Comparison of ENCODE assay signal across 18 cellular contexts in genomic region chr16:85145188-85145587, GRCh38. TPM values are rescaled to one million over a fixed set of nuclear protein-coding genes. Genes with fewer than 3 reads are reported as not detected.
DNase-seq lines count a peak whose midpoint lies in the region; ATAC-seq and TF ChIP-seq lines count a peak whose summit lies in the region.
"Had no signal": no experiment of that assay in that cellular context is flagged by ENCODE, and none has a peak within 500 bp of the region (broad histone marks: within the 10 kb centered on the region; RNA-seq: fewer than 3 reads in every experiment).

No MANE protein-coding gene starts in this region.

- H3K4me3 Mint-ChIP-seq in activated CD4-positive, alpha-beta T cell treated with anti-CD3 and anti-CD28 coated beads, Interleukin-2, amount 10 ng/mL, durations not matched to agents 24 days and 14 days, result no peak overlapping the region
- H3K4me3 Mint-ChIP-seq: CD8-positive, alpha-beta memory T cell had no signal

- H3K9me3 ChIP-seq in right atrium auricular region (no peaks in the 10 kb centered on the region), Panc1 (ENCODE audit: control insufficient read depth, insufficient read depth, low read depth, low read length) (no peaks in the 10 kb centered on the region), mesenchymal stem cell (ENCODE audit: control insufficient read depth, low read length) (no peaks in the 10 kb centered on the region), parathyroid adenoma (ENCODE audit: control insufficient read depth, low read length) (no peaks in the 10 kb centered on the region)
- H3K9me3 ChIP-seq: BLaER1, Caco-2, HAP-1 had no signal

- no peak for TF ChIP-seq CTCF in right atrium auricular region (IDR thresholded peaks at IDR 0.05)
- TF ChIP-seq CTCF in Panc1 (IDR thresholded peaks at IDR 0.05), result no peak
- no peak for TF ChIP-seq CTCF in parathyroid adenoma (IDR thresholded peaks at IDR 0.05)

- no peak overlapping the region for H2AK5ac ChIP-seq in mesenchymal stem cell (ENCODE audit: low read length, severe bottlenecking)

- H2AFZ ChIP-seq in mesenchymal stem cell (ENCODE audit: low read depth, low read length), result no peak overlapping the region
- no peak overlapping the region for H2AFZ ChIP-seq in parathyroid adenoma

- peak overlapping the region in 1 of 2 experiments; percentile 94 for H2BK12ac ChIP-seq in mesenchymal stem cell (ENCODE audit: low read length in 2 of 2)

- peaks cover 0 to 75% of the 10 kb centered on the region in 2 donors for H3K4me1 ChIP-seq in right atrium auricular region
- H3K4me1 ChIP-seq in Panc1 (ENCODE audit: control insufficient read depth, insufficient read depth, low read length), result peaks cover 36% of the 10 kb centered on the region
- H3K4me1 ChIP-seq in mesenchymal stem cell (ENCODE audit: control insufficient read depth, insufficient read depth, low read depth, low read length), result peaks cover 13% of the 10 kb centered on the region
- peaks cover 68% of the 10 kb centered on the region for H3K4me1 ChIP-seq in parathyroid adenoma

- no peaks in the 10 kb centered on the region for H3K36me3 ChIP-seq in right atrium auricular region
- no peaks in the 10 kb centered on the region for H3K36me3 ChIP-seq in Panc1 (ENCODE audit: control insufficient read depth, insufficient read depth, low read length)
- H3K36me3 ChIP-seq in mesenchymal stem cell (ENCODE audit: control insufficient read depth in 1 of 2, insufficient read depth in 2 of 2, low read depth in 1 of 2, low read length in 2 of 2), result no peaks in the 10 kb centered on the region
- no peaks in the 10 kb centered on the region for H3K36me3 ChIP-seq in parathyroid adenoma (ENCODE audit: control insufficient read depth, insufficient read depth, low read length)
- H3K36me3 ChIP-seq: BLaER1, HAP-1 had no signal

- H3K27ac ChIP-seq in right atrium auricular region (no peak overlapping the region), Panc1 (ENCODE audit: low read length) (peak overlapping the region; percentile 51; the same call in 1 of the 2 replicates), mesenchymal stem cell (ENCODE audit: low read length, poor library complexity, severe bottlenecking) (no peak overlapping the region), parathyroid adenoma (peak overlapping the region; percentile 95)
- H3K27ac ChIP-seq: 22Rv1, BLaER1 had no signal

- H3K4me1 Mint-ChIP-seq in activated CD4-positive, alpha-beta T cell treated with anti-CD3 and anti-CD28 coated beads, Interleukin-2, amount 10 ng/mL, durations not matched to agents 24 days and 14 days, result no peaks in the 10 kb centered on the region
- H3K4me1 Mint-ChIP-seq: CD8-positive, alpha-beta memory T cell had no signal

- BruUV-seq in Panc1 (replicated peaks; lab: Mats Ljungman, UMichigan), result no TSS peak

- peak overlapping the region; percentile 55 for H2BK15ac ChIP-seq in mesenchymal stem cell (ENCODE audit: low read depth, poor library complexity, severe bottlenecking)

- H4K91ac ChIP-seq in mesenchymal stem cell (ENCODE audit: low read length), result peak overlapping the region; percentile 81

- no peak overlapping the region for H3K23ac ChIP-seq in mesenchymal stem cell (ENCODE audit: low read length in 2 of 2)

- H3K18ac ChIP-seq in mesenchymal stem cell (ENCODE audit: low read depth in 1 of 2, low read length in 2 of 2), result peak overlapping the region in 1 of 2 experiments; percentile 4

- in situ Hi-C loops in Panc1 (cut with HindIII; ENCODE audit: low pct_unique_long_range_greater_than_20kb, low sequenced_read_pairs), result no loop called here

- H3K14ac ChIP-seq in mesenchymal stem cell (ENCODE audit: low read length in 2 of 2), result no peak overlapping the region

- no peak overlapping the region for H2BK120ac ChIP-seq in mesenchymal stem cell (ENCODE audit: low read depth, low read length)

- DNase-seq in Right ventricle myocardium inferior (ENCODE audit: missing footprints) (peak; percentile 17), right atrium auricular region (ENCODE audit: low spot score) (no peak), Panc1 (ENCODE audit: low read depth, low spot score) (no peak), mesenchymal stem cell (no peak), NCI-H345 (lab: John Stamatoyannopoulos, UW) (no peak), hepatic stellate cell (ENCODE audit: low spot score) (no peak)
- DNase-seq in activated CD4-positive, alpha-beta T cell treated with anti-CD3 and anti-CD28 coated beads, Interleukin-2, amount 10 ng/mL, durations not matched to agents 24 days and 14 days, result no peak
- DNase-seq: AML-193; Caco-2; CD8-positive, alpha-beta memory T cell; DND-41; GDM1 had no signal

- intact Hi-C loops in Right ventricle myocardium inferior (cut with DNase I) (no loop called here), Panc1 (cut with micrococcal nuclease; ENCODE audit: unreplicated experiment) (no loop called here)
- intact Hi-C loops in activated CD4-positive, alpha-beta T cell treated with anti-CD3 and anti-CD28 coated beads, Interleukin-2, amount 10 ng/mL, durations not matched to agents 24 days and 14 days (cut with micrococcal nuclease), result no loop called here

- no peak overlapping the region for H2BK5ac ChIP-seq in mesenchymal stem cell (ENCODE audit: low read depth, low read length, poor library complexity, severe bottlenecking)

- no peaks in the 10 kb centered on the region for H3K27me3 ChIP-seq in right atrium auricular region
- no peaks in the 10 kb centered on the region for H3K27me3 ChIP-seq in Panc1 (ENCODE audit: control insufficient read depth, insufficient read depth, low read length)
- peaks cover 0 to 32% of the 10 kb centered on the region in 2 experiments for H3K27me3 ChIP-seq in mesenchymal stem cell (ENCODE audit: control insufficient read depth in 1 of 2, insufficient read depth in 1 of 2, low read length in 2 of 2)
- H3K27me3 ChIP-seq in parathyroid adenoma (ENCODE audit: control insufficient read depth, insufficient read depth, low read length), result no peaks in the 10 kb centered on the region
- H3K27me3 ChIP-seq: BLaER1 had no signal

- H3K9me3 Mint-ChIP-seq in activated CD4-positive, alpha-beta T cell treated with anti-CD3 and anti-CD28 coated beads, Interleukin-2, amount 10 ng/mL, durations not matched to agents 24 days and 14 days, result no peaks in the 10 kb centered on the region
- H3K9me3 Mint-ChIP-seq: CD8-positive, alpha-beta memory T cell had no signal

- H3K9ac ChIP-seq in mesenchymal stem cell (ENCODE audit: low read length), result no peak overlapping the region
- no peak overlapping the region for H3K9ac ChIP-seq in parathyroid adenoma
- H3K9ac ChIP-seq: BLaER1 had no signal

- POLR2A ChIA-PET in Panc1 (lab: Charles Lee), result no interaction called here

- no peak overlapping the region for H3K27ac Mint-ChIP-seq in activated CD4-positive, alpha-beta T cell treated with anti-CD3 and anti-CD28 coated beads, Interleukin-2, amount 10 ng/mL, durations not matched to agents 24 days and 14 days

- H3K4ac ChIP-seq in mesenchymal stem cell (ENCODE audit: low read depth in 1 of 2, low read length in 2 of 2), result peak overlapping the region in 1 of 2 experiments; percentile 1

- WGBS in mesenchymal stem cell, result 96% methylated on average over 10 of the region's 10 CpGs

- no peaks in the 10 kb centered on the region for H3K27me3 Mint-ChIP-seq in activated CD4-positive, alpha-beta T cell treated with anti-CD3 and anti-CD28 coated beads, Interleukin-2, amount 10 ng/mL, durations not matched to agents 24 days and 14 days

- H3K4me3 ChIP-seq in right atrium auricular region, result no peak overlapping the region
- no peak overlapping the region for H3K4me3 ChIP-seq in Panc1 (ENCODE audit: low read depth in 2 of 2, low read length in 2 of 2)
- no peak overlapping the region for H3K4me3 ChIP-seq in mesenchymal stem cell (ENCODE audit: insufficient read depth in 1 of 2, low read depth in 1 of 2, low read length in 2 of 2)
- H3K4me3 ChIP-seq in parathyroid adenoma (ENCODE audit: low read depth, low read length), result no peak overlapping the region
- H3K4me3 ChIP-seq: BLaER1, HAP-1 had no signal

- H4K8ac ChIP-seq in mesenchymal stem cell (ENCODE audit: low read length), result no peak overlapping the region

- no peaks in the 10 kb centered on the region for H3K79me1 ChIP-seq in mesenchymal stem cell (replicated peaks; ENCODE audit: low read length, poor library complexity, severe bottlenecking)

- no peaks in the 10 kb centered on the region for H3K79me2 ChIP-seq in parathyroid adenoma

- CTCF ChIA-PET in Panc1 (lab: Charles Lee), result no interaction called here

- ATAC-seq in Right ventricle myocardium inferior (no peak), Panc1 (no peak)

- H3K4me2 ChIP-seq in mesenchymal stem cell (ENCODE audit: low read length, poor library complexity, severe bottlenecking) (no peak overlapping the region), parathyroid adenoma (ENCODE audit: low read length) (no peak overlapping the region)
- H3K4me2 ChIP-seq: BLaER1 had no signal

- H3K36me3 Mint-ChIP-seq in activated CD4-positive, alpha-beta T cell treated with anti-CD3 and anti-CD28 coated beads, Interleukin-2, amount 10 ng/mL, durations not matched to agents 24 days and 14 days (ENCODE audit: low read depth), result no peaks in the 10 kb centered on the region
- H3K36me3 Mint-ChIP-seq: CD8-positive, alpha-beta memory T cell had no signal

RNA-seq across cellular contexts. Expression of gene CIBAR2, which starts 32.9 kb away (rescaled TPM):
- total RNA-seq in Right ventricle myocardium inferior (not detected), right atrium auricular region (not detected), Panc1 (2021; ENCODE audit: unreplicated experiment) (not detected)
- 0.39 TPM for polyA plus RNA-seq in Panc1 (2012; ENCODE audit: insufficient read length)
- 0.03 TPM for polyA plus RNA-seq in mesenchymal stem cell (2013, experiment 1 of 2)
- polyA plus RNA-seq in mesenchymal stem cell (2013, experiment 2 of 2), result 0.07 TPM
- not detected in 2 replicates for total RNA-seq in activated CD4-positive, alpha-beta T cell treated with anti-CD3 and anti-CD28 coated beads, Interleukin-2, amount 10 ng/mL, durations not matched to agents 24 days and 14 days
- total RNA-seq: Caco-2; CD8-positive, alpha-beta memory T cell; H1; HT1080 had no signal
- polyA plus RNA-seq: CD8-positive, alpha-beta memory T cell had no signal

Comparison
In these comparisons a context has a peak if more than half of its experiments do, and no peak if none do; other contexts are left out.
1. H3K27ac ChIP-seq: peak in Panc1 (single experiment) and parathyroid adenoma (single experiment); none in right atrium auricular region (0 of 2) and mesenchymal stem cell (single experiment).